ENCODE assay signal across 25 cellular contexts in the genomic region with DNA sequence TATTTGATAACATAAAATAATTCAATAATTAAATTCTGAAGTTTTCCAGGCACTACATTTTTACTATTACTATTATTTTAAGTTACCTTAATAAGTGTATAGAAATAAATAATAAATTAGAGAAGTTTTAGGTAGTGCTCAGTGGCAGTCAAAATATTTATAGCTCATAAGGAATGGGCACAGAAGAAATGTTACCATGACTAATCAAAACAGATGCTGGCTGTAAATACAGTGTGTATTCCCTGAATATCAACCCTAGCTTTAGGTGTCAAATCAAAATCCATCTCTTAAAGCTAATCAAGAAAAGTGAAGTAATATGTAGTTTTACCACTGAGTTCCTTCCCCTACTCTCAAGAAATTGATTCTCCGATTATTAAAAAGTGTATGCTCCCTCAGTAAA. TPM values are rescaled to one million over a fixed set of nuclear protein-coding genes. Genes with fewer than 3 reads are reported as not detected.
A peak's percentile ranks its signal among the peaks of the same experiment; 100 is the strongest.
DNase-seq lines count a peak whose midpoint lies in the region; ATAC-seq, FAIRE-seq and TF ChIP-seq lines count a peak whose summit lies in the region.
"Had no signal": no experiment of that assay in that cellular context is flagged by ENCODE, and none has a peak within 500 bp of the region (broad histone marks: within the 10 kb centered on the region; RNA-seq: fewer than 3 reads in every experiment).

No MANE protein-coding gene starts in this region.

- H3K27ac ChIP-seq in GM23248 (no peak overlapping the region), astrocyte (ENCODE audit: low read depth, low read length) (no peak overlapping the region), gastrocnemius medialis (peak overlapping the region; percentile 52 to 83 (median 76))
- H3K27ac ChIP-seq: SK-N-MC had no signal

- TF ChIP-seq POLR2A in gastrocnemius medialis (IDR thresholded peaks at IDR 0.05): no peak

- H3K4me1 ChIP-seq in GM23248 (ENCODE audit: insufficient read depth): peaks cover 13% of the 10 kb centered on the region
- no peaks in the 10 kb centered on the region for H3K4me1 ChIP-seq in astrocyte (ENCODE audit: insufficient read depth, low read length)
- peaks cover 12 to 30% of the 10 kb centered on the region in 2 donors for H3K4me1 ChIP-seq in gastrocnemius medialis
- H3K4me1 ChIP-seq: HAP-1 had no signal

- no peaks in the 10 kb centered on the region for H3K36me3 Mint-ChIP-seq in astrocyte (ENCODE audit: low read depth, unreplicated experiment)

- no peak overlapping the region for H3K4me3 ChIP-seq in GM23248
- no peak overlapping the region for H3K4me3 ChIP-seq in astrocyte (ENCODE audit: insufficient read depth, low read depth, low read length)
- no peak overlapping the region for H3K4me3 ChIP-seq in gastrocnemius medialis
- H3K4me3 ChIP-seq in MG63: no peak overlapping the region
- H3K4me3 ChIP-seq: GM12878, HAP-1, K562, SK-N-MC had no signal

- H3K27me3 ChIP-seq in GM23248 (replicated peaks; ENCODE audit: insufficient read depth) (no peaks in the 10 kb centered on the region), astrocyte (ENCODE audit: insufficient read depth, low read length) (no peaks in the 10 kb centered on the region), gastrocnemius medialis (no peaks in the 10 kb centered on the region), MG63 (no peaks in the 10 kb centered on the region)

- H3K27ac Mint-ChIP-seq in astrocyte (ENCODE audit: unreplicated experiment): no peak overlapping the region
- H3K27ac Mint-ChIP-seq: B cell had no signal

- DNase-seq in Right ventricle myocardium superior (no peak), cardiac septum (ENCODE audit: low spot score) (no peak), GM23248 (peak; percentile 15), astrocyte (ENCODE audit: low read depth) (peak; percentile 8), gastrocnemius medialis (no peak), NCI-H1105 treated with DMSO at 0.1 percent for 48 hours (lab: John Stamatoyannopoulos, UW) (no peak), MG63 (no peak)
- no peak for DNase-seq in activated CD8-positive, alpha-beta memory T cell treated with anti-CD3 and anti-CD28 coated beads for 24 hours
- DNase-seq: 8988T, DMS53, NCI-H1092 treated with DMSO at 0.1 percent for 48 hours, NCI-H2029 treated with DMSO at 0.1 percent for 48 hours, NCI-H2171, NCI-H345, NCI-H524, NCI-H82, SHP77 had no signal

- H2AFZ ChIP-seq in GM23248: no peak overlapping the region
- H2AFZ ChIP-seq in astrocyte (ENCODE audit: low read depth, low read length): no peak overlapping the region

- no peaks in the 10 kb centered on the region for H3F3A ChIP-seq in GM23248 (ENCODE audit: insufficient read depth)

- H3K9ac ChIP-seq in GM23248 (no peak overlapping the region), astrocyte (ENCODE audit: low read length) (no peak overlapping the region)

- no peaks in the 10 kb centered on the region for H3K36me3 ChIP-seq in GM23248 (ENCODE audit: low read depth)
- H3K36me3 ChIP-seq in astrocyte (ENCODE audit: insufficient read depth, low read length): no peaks in the 10 kb centered on the region
- H3K36me3 ChIP-seq in gastrocnemius medialis: no peaks in the 10 kb centered on the region
- no peaks in the 10 kb centered on the region for H3K36me3 ChIP-seq in MG63
- H3K36me3 ChIP-seq: HAP-1 had no signal

- no peaks in the 10 kb centered on the region for H3K9me2 ChIP-seq in GM23248 (ENCODE audit: insufficient read depth)

- H3K9me3 Mint-ChIP-seq in astrocyte (ENCODE audit: unreplicated experiment): peaks cover 4% of the 10 kb centered on the region

- H3K4me2 ChIP-seq in GM23248 (ENCODE audit: unreplicated experiment): no peak overlapping the region
- H3K4me2 ChIP-seq in astrocyte (ENCODE audit: low read length): no peak overlapping the region

- no peak for TF ChIP-seq CTCF in astrocyte (IDR thresholded peaks at IDR 0.05; ENCODE audit: insufficient read depth, low read depth, low read length)
- TF ChIP-seq CTCF in gastrocnemius medialis (IDR thresholded peaks at IDR 0.05 in 4 of 5, conservative IDR thresholded peaks at IDR 0.05 in 1 of 5): no peak

- FAIRE-seq in astrocyte (lab: Jason Lieb, UNC): no peak
- FAIRE-seq: GM12878, HepG2, K562 had no signal

- no peaks in the 10 kb centered on the region for H3K27me3 Mint-ChIP-seq in astrocyte (ENCODE audit: low read depth, unreplicated experiment)
- H3K27me3 Mint-ChIP-seq: B cell had no signal

- in situ Hi-C loops in GM23248 (cut with MboI): no loop called here
- in situ Hi-C loops in gastrocnemius medialis (cut with MboI; ENCODE audit: low sequenced_read_pairs in 4 of 4): no loop called here

- intact Hi-C loops in Right ventricle myocardium superior (cut with DNase I): no loop called here
- intact Hi-C loops in cardiac septum (cut with DNase I): no loop called here
- intact Hi-C loops in gastrocnemius medialis (cut with DNase I; ENCODE audit: low total_unique reads): no loop called here

- no peaks in the 10 kb centered on the region for H3K9me3 ChIP-seq in GM23248 (ENCODE audit: low read depth)
- no peaks in the 10 kb centered on the region for H3K9me3 ChIP-seq in astrocyte (ENCODE audit: insufficient read depth, low read depth, low read length)
- H3K9me3 ChIP-seq in gastrocnemius medialis: no peaks in the 10 kb centered on the region
- H3K9me3 ChIP-seq in MG63: no peaks in the 10 kb centered on the region
- H3K9me3 ChIP-seq: HAP-1 had no signal

- H4K20me1 ChIP-seq in GM23248 (ENCODE audit: insufficient read depth): no peaks in the 10 kb centered on the region
- H4K20me1 ChIP-seq in astrocyte (ENCODE audit: insufficient read depth, low read length): no peaks in the 10 kb centered on the region

- peaks cover 9% of the 10 kb centered on the region for H3K4me1 Mint-ChIP-seq in astrocyte (ENCODE audit: low read depth, unreplicated experiment)

- ATAC-seq in Right ventricle myocardium superior (ENCODE audit: poor library complexity) (peak; percentile 63), gastrocnemius medialis (peak; percentile 74 to 81)
- ATAC-seq: GM12878, HepG2, K562, Panc1 had no signal

- WGBS in GM23248 (ENCODE audit: low coverage in 1 of 2, low lambda C conversion rate in 2 of 2, missing lambda C conversion rate in 2 of 2), 2 experiments: 97 to 98% methylated on average over 1 of the region's 1 CpG

- H3K79me2 ChIP-seq in GM23248 (ENCODE audit: insufficient read depth) (no peaks in the 10 kb centered on the region), astrocyte (ENCODE audit: insufficient read depth, low read length) (no peaks in the 10 kb centered on the region)

- no peak overlapping the region for H3K4me3 Mint-ChIP-seq in astrocyte (ENCODE audit: unreplicated experiment)
- H3K4me3 Mint-ChIP-seq: B cell, CD14-positive monocyte had no signal

RNA-seq across cellular contexts. Expression of a gene that starts 35.5 kb away (rescaled TPM):
- 53.4 TPM for total RNA-seq in Right ventricle myocardium superior
- 84.2 TPM for total RNA-seq in cardiac septum
- total RNA-seq in GM23248 (2014; rRNA removed; shearing (Covaris generic)): 6.3 and 9.2 TPM in 2 replicates
- 10.5 and 12.2 TPM in 2 replicates for polyA plus RNA-seq in GM23248 (2016; fragmentation: Nextera tagmentation; extraction: Ambion mirVana)
- 19.7 and 21.4 TPM in 2 replicates for total RNA-seq in astrocyte
- total RNA-seq in gastrocnemius medialis: 10 to 100 TPM; 47.6 to 86.5 (median 69.0) TPM
- total RNA-seq in MG63 (2014; rRNA removed; shearing (Covaris generic); ENCODE audit: low replicate concordance): 0.54 and 6.5 TPM in 2 replicates

Comparison
In these comparisons a context has a peak if more than half of its experiments do, and no peak if none do; other contexts are left out.
1. DNase-seq: peak in GM23248 (single experiment) and astrocyte (single experiment); none in Right ventricle myocardium superior (single experiment), cardiac septum (single experiment), gastrocnemius medialis (0 of 2), NCI-H1105 treated with DMSO at 0.1 percent for 48 hours (single experiment), MG63 (single experiment) and activated CD8-positive, alpha-beta memory T cell treated with anti-CD3 and anti-CD28 coated beads for 24 hours (single experiment).
2. H3K27ac ChIP-seq: peak in gastrocnemius medialis (4 of 4); none in GM23248 (single experiment) and astrocyte (single experiment).